ENCODE assay signal across 9 cellular contexts in genomic region chr12:12439636-12440035, GRCh38.
A peak's percentile ranks its signal among the peaks of the same experiment; 100 is the strongest.
DNase-seq lines count a peak whose midpoint lies in the region; ATAC-seq and TF ChIP-seq lines count a peak whose summit lies in the region.
"Had no signal": no experiment of that assay in that cellular context is flagged by ENCODE, and none has a peak within 500 bp of the region (broad histone marks: within the 10 kb centered on the region; RNA-seq: fewer than 3 reads in every experiment).

No MANE protein-coding gene starts in this region.

- no peak overlapping the region for H3K4me3 ChIP-seq in PC-3 (ENCODE audit: low read length)
- H3K4me3 ChIP-seq in fibroblast of pulmonary artery (replicated peaks; ENCODE audit: low read depth, low read length), result no peak overlapping the region

- no peak overlapping the region for H2AFZ ChIP-seq in PC-3 (ENCODE audit: low read length)

- ATAC-seq in PC-3 (peak; percentile 86), HG02798 (IDR thresholded peaks at IDR 0.05; ENCODE audit: poor library complexity, unreplicated experiment) (no peak), GM21723 (IDR thresholded peaks at IDR 0.05; ENCODE audit: unreplicated experiment) (no peak)

- H3K27ac ChIP-seq in PC-3 (ENCODE audit: low read length), result peak overlapping the region; percentile 92

- no peak overlapping the region for H3K4me2 ChIP-seq in PC-3 (ENCODE audit: low read length)

- no peaks in the 10 kb centered on the region for H3K79me2 ChIP-seq in PC-3 (ENCODE audit: low read length)

- peak; percentile 88 for DNase-seq in PC-3
- peak in 2 of 3 experiments; percentile 43 to 54 for DNase-seq in activated CD8-positive, alpha-beta memory T cell treated with anti-CD3 and anti-CD28 coated beads for 48 hours (ENCODE audit: low read depth in 2 of 3, low spot score in 2 of 3)
- peak; percentile 95 for DNase-seq in fibroblast of pulmonary artery (ENCODE audit: low read depth)
- peak; percentile 35 for DNase-seq in stimulated activated CD8-positive, alpha-beta memory T cell treated with anti-CD3 and anti-CD28 coated beads, Interleukin-4, amount 100 ng/mL, for 24 hours (ENCODE audit: low read depth)
- DNase-seq in DMS 273 (lab: John Stamatoyannopoulos, UW; ENCODE audit: unreplicated experiment), result no peak
- DNase-seq in hippocampal formation (lab: John Stamatoyannopoulos, UW), result no peak
- DNase-seq: KBM-7 had no signal

- no peaks in the 10 kb centered on the region for H3F3A ChIP-seq in PC-3 (ENCODE audit: low read length, unreplicated experiment)

- H3K4me1 ChIP-seq in PC-3 (ENCODE audit: insufficient read depth, low read length), result peaks cover 43% of the 10 kb centered on the region

- CTCF ChIA-PET in PC-3 (lab: Charles Lee), result no interaction called here

- peaks cover 7% of the 10 kb centered on the region; the same call in 1 of the 2 replicates for H3K9me3 ChIP-seq in PC-3 (ENCODE audit: low read length)

- no peaks in the 10 kb centered on the region for H4K20me1 ChIP-seq in PC-3 (ENCODE audit: low read length)

- TF ChIP-seq CTCF in PC-3 (conservative IDR thresholded peaks at IDR 0.05; ENCODE audit: low read depth, low read length) (no peak), fibroblast of pulmonary artery (IDR thresholded peaks at IDR 0.05; ENCODE audit: low read length, missing control alignments) (no peak)

- no TSS peak for BruUV-seq in PC-3 (replicated peaks; lab: Mats Ljungman, UMichigan)

- H3K9ac ChIP-seq in PC-3 (ENCODE audit: low read length), result peak overlapping the region; percentile 71

- intact Hi-C loops in PC-3 (cut with micrococcal nuclease), result loop anchor here (10.0 kb wide), 2 partner anchors 55 to 125 kb away; partner anchors contain the start of gene DUSP16

- no peaks in the 10 kb centered on the region for H3K27me3 ChIP-seq in PC-3 (ENCODE audit: low read length)

- H3K9me2 ChIP-seq in PC-3 (replicated peaks; ENCODE audit: low read length), result no peaks in the 10 kb centered on the region

- H3K36me3 ChIP-seq in PC-3 (ENCODE audit: low read depth, low read length), result peaks cover 17% of the 10 kb centered on the region

- POLR2A ChIA-PET in PC-3 (lab: Charles Lee; ENCODE audit: unreplicated experiment), result no interaction called here

Comparison
In these comparisons a context has a peak if more than half of its experiments do, and no peak if none do; other contexts are left out.
1. DNase-seq: peak in PC-3 (single experiment), activated CD8-positive, alpha-beta memory T cell treated with anti-CD3 and anti-CD28 coated beads for 48 hours (2 of 3), fibroblast of pulmonary artery (single experiment) and stimulated activated CD8-positive, alpha-beta memory T cell treated with anti-CD3 and anti-CD28 coated beads, Interleukin-4, amount 100 ng/mL, for 24 hours (single experiment); none in DMS 273 (single experiment) and hippocampal formation (0 of 2).